Comparison of ENCODE assay signal across 27 cellular contexts in genomic region chr1:114540202-114540601, GRCh38.
"Had no signal": no experiment of that assay in that cellular context is flagged by ENCODE, and none has a peak within 500 bp of the region (broad histone marks: within the 10 kb centered on the region; RNA-seq: fewer than 3 reads in every experiment).

No MANE protein-coding gene starts in this region.

- ATAC-seq: activated naive CD4-positive, alpha-beta T cell treated with anti-CD3 and anti-CD28 coated beads, Interleukin-2, amount 50 U/mL, for 72 hours; activated naive CD8-positive, alpha-beta T cell treated with anti-CD3 and anti-CD28 coated beads, Interleukin-2, amount 50 U/mL, for 24 hours; activated T-cell treated with anti-CD3 and anti-CD28 coated beads, Interleukin-2, amount 50 U/mL, for 4 hours; Right ventricle myocardium inferior; T-cell had no signal

- H3K36me3 ChIP-seq: brain microvascular endothelial cell, cardiac muscle cell, SJSA1 had no signal

- H3K4me2 ChIP-seq: KMS-11 had no signal

- H3K9me3 ChIP-seq: SJSA1 had no signal

- H3K27me3 ChIP-seq: brain microvascular endothelial cell, cardiac muscle cell, SJSA1 had no signal

- H3K9ac ChIP-seq: KMS-11 had no signal

- H3K4me1 ChIP-seq: SJSA1 had no signal

- DNase-seq: activated CD4-positive, alpha-beta memory T cell treated with anti-CD3 and anti-CD28 coated beads for 36 hours; activated CD4-positive, alpha-beta T cell treated with anti-CD3 and anti-CD28 coated beads, Interleukin-2, amount 10 ng/mL, durations not matched to agents 7 days and 5 days; activated CD4-positive, CD25-positive, alpha-beta regulatory T cell; activated CD8-positive, alpha-beta memory T cell treated with anti-CD3 and anti-CD28 coated beads for 24 hours; activated effector memory CD4-positive, alpha-beta T cell treated with anti-CD3 and anti-CD28 coated beads, Interleukin-2, amount 50 U/mL, for 16 hours; activated naive CD4-positive, alpha-beta T cell treated with Interleukin-2 at 50 U/mL for 16 hours; activated naive CD8-positive, alpha-beta T cell treated with anti-CD3 and anti-CD28 coated beads, Interleukin-2, amount 50 U/mL, for 24 hours; activated T-cell treated with anti-CD3 and anti-CD28 coated beads, Interleukin-2, amount 50 U/mL, for 4 hours; amniotic stem cell; brain microvascular endothelial cell; MV-4-11; NCI-H1092 treated with DMSO at 0.1 percent for 48 hours; NCI-H1436; NCI-H1694 treated with DMSO at 0.1 percent for 48 hours; NCI-H2029 treated with DMSO at 0.1 percent for 48 hours; NCI-H510A treated with DMSO at 0.1 percent for 48 hours; T-cell; T-helper 2 cell; T1000 had no signal

- FAIRE-seq: astrocyte, colon, TTC549 had no signal

- H3K27ac ChIP-seq: brain microvascular endothelial cell, cardiac muscle cell, KMS-11, SJSA1 had no signal

- H3K4me3 ChIP-seq: cardiac muscle cell, SJSA1 had no signal
